9 cellular contexts compared by ENCODE assay signal in genomic region chr17:60598001-60598736, GRCh38. TPM values are rescaled to one million over a fixed set of nuclear protein-coding genes. Genes with fewer than 3 reads are reported as not detected.
DNase-seq lines count a peak whose midpoint lies in the region; ATAC-seq and TF ChIP-seq lines count a peak whose summit lies in the region.
"Had no signal": no experiment of that assay in that cellular context is flagged by ENCODE, and none has a peak within 500 bp of the region (broad histone marks: within the 10 kb centered on the region; RNA-seq: fewer than 3 reads in every experiment).

No MANE protein-coding gene starts in this region.

- H3K4me2 ChIP-seq in mammary epithelial cell (ENCODE audit: insufficient read depth, low read depth, low read length) (no peak overlapping the region), MM.1S (ENCODE audit: low read depth, low read length) (no peak overlapping the region)

- no TSS peak for BruUV-seq in mammary epithelial cell (replicated peaks; lab: Mats Ljungman, UMichigan)

- H3K36me3 ChIP-seq in mammary epithelial cell (ENCODE audit: insufficient read depth, low read length) (no peaks in the 10 kb centered on the region), sigmoid colon (no peaks in the 10 kb centered on the region), MM.1S (replicated peaks; ENCODE audit: insufficient read depth, low read length) (no peaks in the 10 kb centered on the region)

- H3K4me1 ChIP-seq in mammary epithelial cell (ENCODE audit: insufficient read depth, low read length) (peaks cover 5% of the 10 kb centered on the region), sigmoid colon (peaks cover 0 to 15% (median 11%) of the 10 kb centered on the region in 4 donors), MM.1S (ENCODE audit: low read length) (peaks cover 4% of the 10 kb centered on the region)

- no peak for ATAC-seq in GM21528 (IDR thresholded peaks at IDR 0.05; ENCODE audit: low FRiP score, unreplicated experiment)

- WGBS in mammary epithelial cell (ENCODE audit: low coverage, missing lambda C conversion rate): over 99% methylated on average over 7 of the region's 7 CpGs
- WGBS in sigmoid colon, 2 donors: 82 to 92% methylated on average over 7 of the region's 7 CpGs

- H4K20me1 ChIP-seq in mammary epithelial cell (ENCODE audit: insufficient read depth, low read length): no peaks in the 10 kb centered on the region
- H4K20me1 ChIP-seq in MM.1S (ENCODE audit: insufficient read depth, low read length): no peaks in the 10 kb centered on the region; the same call in 1 of the 2 replicates

- H3K79me2 ChIP-seq in mammary epithelial cell (ENCODE audit: insufficient read depth, low read length): peaks cover 30% of the 10 kb centered on the region
- H3K79me2 ChIP-seq in MM.1S (ENCODE audit: low read length): peaks cover 31% of the 10 kb centered on the region

- peak overlapping the region; percentile 19 for H2AFZ ChIP-seq in mammary epithelial cell (ENCODE audit: low read depth, low read length)
- H2AFZ ChIP-seq in MM.1S (ENCODE audit: low read length): no peak overlapping the region

- no peak overlapping the region for H3K4me3 ChIP-seq in mammary epithelial cell (replicated peaks in 1 of 3; ENCODE audit: insufficient read depth in 1 of 3, low read depth in 2 of 3, low read length in 3 of 3)
- no peak overlapping the region for H3K4me3 ChIP-seq in sigmoid colon
- H3K4me3 ChIP-seq in MM.1S (ENCODE audit: low read length): no peak overlapping the region

- intact Hi-C loops in mammary epithelial cell (cut with micrococcal nuclease): no loop called here
- intact Hi-C loops in sigmoid colon (cut with DNase I): no loop called here

- dilution Hi-C loops in mammary epithelial cell (cut with HindIII; ENCODE audit: low sequenced_read_pairs): no loop called here

- no peak overlapping the region for H3K27ac ChIP-seq in mammary epithelial cell (ENCODE audit: insufficient read depth, low read depth, low read length)
- peak overlapping the region; percentile 97 to 99 (median 98) for H3K27ac ChIP-seq in sigmoid colon
- no peak overlapping the region for H3K27ac ChIP-seq in MM.1S (ENCODE audit: low read length)

- no peaks in the 10 kb centered on the region for H3K9me3 ChIP-seq in mammary epithelial cell (replicated peaks; ENCODE audit: insufficient read depth, low read length)
- H3K9me3 ChIP-seq in sigmoid colon: no peaks in the 10 kb centered on the region
- H3K9me3 ChIP-seq in MM.1S (replicated peaks; ENCODE audit: insufficient read depth, low read length): no peaks in the 10 kb centered on the region

- no peaks in the 10 kb centered on the region for H3K9me2 ChIP-seq in MM.1S (replicated peaks; ENCODE audit: insufficient read depth, low read length)

- CTCF ChIA-PET in mammary epithelial cell (lab: Charles Lee; ENCODE audit: low non-redundant PET): no interaction called here

- DNase-seq in NCI-H510A treated with DMSO at 0.1 percent for 48 hours (lab: John Stamatoyannopoulos, UW): peak; percentile 67
- no peak for DNase-seq in NCI-H510A (lab: John Stamatoyannopoulos, UW)
- peak; percentile 56 for DNase-seq in NCI-H524 treated with DMSO at 0.1 percent for 48 hours (lab: John Stamatoyannopoulos, UW)
- no peak for DNase-seq in mammary epithelial cell
- no peak for DNase-seq in sigmoid colon
- DNase-seq in MM.1S: no peak
- no peak for DNase-seq in activated effector memory CD4-positive, alpha-beta T cell treated with Interleukin-2 at 50 U/mL for 16 hours
- DNase-seq: activated gamma-delta T cell treated with Interleukin-2 at 50 U/mL for 16 hours had no signal

- H3K27me3 ChIP-seq in mammary epithelial cell (ENCODE audit: insufficient read depth, low read length) (no peaks in the 10 kb centered on the region), sigmoid colon (no peaks in the 10 kb centered on the region), MM.1S (replicated peaks; ENCODE audit: insufficient read depth, low read length) (no peaks in the 10 kb centered on the region)

- TF ChIP-seq CTCF in mammary epithelial cell (conservative IDR thresholded peaks at IDR 0.05 in 1 of 2, IDR thresholded peaks at IDR 0.05 in 1 of 2; ENCODE audit: extremely low read depth in 1 of 2, insufficient read depth in 1 of 2, low read depth in 1 of 2, low read length in 2 of 2) (no peak), sigmoid colon (IDR thresholded peaks at IDR 0.05) (no peak), MM.1S (IDR thresholded peaks at IDR 0.05; ENCODE audit: low read length) (no peak)

- in situ Hi-C loops in mammary epithelial cell (cut with MboI; ENCODE audit: low sequenced_read_pairs in 2 of 2): no loop called here

- H3F3A ChIP-seq in MM.1S (ENCODE audit: insufficient read depth, low read length): peaks cover 19% of the 10 kb centered on the region

- TF ChIP-seq POLR2A in sigmoid colon (IDR thresholded peaks at IDR 0.05): no peak

- H3K9ac ChIP-seq in mammary epithelial cell (ENCODE audit: insufficient read depth, low read length): no peak overlapping the region
- no peak overlapping the region for H3K9ac ChIP-seq in MM.1S (ENCODE audit: low read length)

- TF ChIP-seq EP300 in sigmoid colon (IDR thresholded peaks at IDR 0.05): no peak

RNA-seq across cellular contexts. Expression of gene PPM1D, which starts 1.8 kb away (rescaled TPM):
- total RNA-seq in mammary epithelial cell (1 to 10 TPM; 9.3 to 9.5 TPM), sigmoid colon (10 to 100 TPM in 2 of 4 donors, 1 to 10 TPM in 2; 9.6 to 13.8 (median 10.6) TPM)
- polyA plus RNA-seq in mammary epithelial cell (4.6 TPM), sigmoid colon (1 to 10 TPM; 5.4 to 7.6 (median 6.2) TPM)
- 9.8 TPM for polyA minus RNA-seq in mammary epithelial cell

Comparison
In these comparisons a context has a peak if more than half of its experiments do, and no peak if none do; other contexts are left out.
1. DNase-seq: peak in NCI-H510A treated with DMSO at 0.1 percent for 48 hours (single experiment) and NCI-H524 treated with DMSO at 0.1 percent for 48 hours (single experiment); none in NCI-H510A (single experiment), mammary epithelial cell (single experiment), sigmoid colon (single experiment), MM.1S (single experiment) and activated effector memory CD4-positive, alpha-beta T cell treated with Interleukin-2 at 50 U/mL for 16 hours (single experiment).
2. H3K27ac ChIP-seq: peak in sigmoid colon (4 of 4); none in mammary epithelial cell (single experiment) and MM.1S (single experiment).